32 cellular contexts compared by ENCODE assay signal in genomic region chr15:99762288-99762687, GRCh38.
"Had no signal": no experiment of that assay in that cellular context is flagged by ENCODE, and none has a peak within 500 bp of the region (broad histone marks: within the 10 kb centered on the region; RNA-seq: fewer than 3 reads in every experiment).

No MANE protein-coding gene starts in this region.

- H3K4me3 ChIP-seq: ovary, upper lobe of left lung, vagina had no signal

- DNase-seq: activated CD4-positive, alpha-beta T cell treated with anti-CD3 and anti-CD28 coated beads for 4 hours; activated CD4-positive, alpha-beta T cell treated with anti-CD3 and anti-CD28 coated beads, Interleukin-2, amount 50 U/mL, for 48 hours; activated CD8-positive, alpha-beta memory T cell treated with anti-CD3 and anti-CD28 coated beads for 24 hours; activated effector memory CD4-positive, alpha-beta T cell treated with anti-CD3 and anti-CD28 coated beads, Interleukin-2, amount 50 U/mL, for 16 hours; activated naive CD4-positive, alpha-beta T cell treated with anti-CD3 and anti-CD28 coated beads for 36 hours; activated naive CD8-positive, alpha-beta T cell treated with anti-CD3 and anti-CD28 coated beads for 36 hours; activated T-cell treated with anti-CD3 and anti-CD28 coated beads, Interleukin-2, amount 50 U/mL, for 1 hour; amniotic stem cell; brain microvascular endothelial cell; caudate nucleus; cortex of kidney; effector memory CD8-positive, alpha-beta T cell; foreskin keratinocyte; islet precursor cell; left colon; mammary epithelial cell; naive B cell; nephron progenitor cell; ovary; small intestine; stimulated activated CD4-positive, alpha-beta T cell treated with anti-CD3 and anti-CD28 coated beads, Interleukin-4, amount 100 ng/mL, for 24 hours; T-helper 1 cell; T-helper 9 cell had no signal

- H3K27ac ChIP-seq: brain microvascular endothelial cell, foreskin keratinocyte, neutrophil, ovary, upper lobe of left lung, vagina, VCaP had no signal

- H3K9me3 ChIP-seq: neutrophil, ovary, upper lobe of left lung, vagina had no signal

- ATAC-seq: effector memory CD8-positive, alpha-beta T cell; foreskin keratinocyte; left colon; sciatic nerve; stimulated activated effector memory CD8-positive, alpha-beta T cell treated with anti-CD3 and anti-CD28 coated beads, Interleukin-12 subunit alpha, Interleukin-12 subunit beta, amount 100 ng/mL, for 72 hours had no signal

- H3K36me3 ChIP-seq: brain microvascular endothelial cell, neutrophil, ovary, upper lobe of left lung, vagina had no signal

- FAIRE-seq: astrocyte, endothelial cell of umbilical vein, small intestine, TTC549 had no signal

- H3K27me3 ChIP-seq: brain microvascular endothelial cell, foreskin keratinocyte, neutrophil, ovary, upper lobe of left lung, vagina had no signal

- H3K4me1 ChIP-seq: foreskin keratinocyte, upper lobe of left lung, vagina had no signal
